ENCODE assay signal across 8 cellular contexts in the genomic region with DNA sequence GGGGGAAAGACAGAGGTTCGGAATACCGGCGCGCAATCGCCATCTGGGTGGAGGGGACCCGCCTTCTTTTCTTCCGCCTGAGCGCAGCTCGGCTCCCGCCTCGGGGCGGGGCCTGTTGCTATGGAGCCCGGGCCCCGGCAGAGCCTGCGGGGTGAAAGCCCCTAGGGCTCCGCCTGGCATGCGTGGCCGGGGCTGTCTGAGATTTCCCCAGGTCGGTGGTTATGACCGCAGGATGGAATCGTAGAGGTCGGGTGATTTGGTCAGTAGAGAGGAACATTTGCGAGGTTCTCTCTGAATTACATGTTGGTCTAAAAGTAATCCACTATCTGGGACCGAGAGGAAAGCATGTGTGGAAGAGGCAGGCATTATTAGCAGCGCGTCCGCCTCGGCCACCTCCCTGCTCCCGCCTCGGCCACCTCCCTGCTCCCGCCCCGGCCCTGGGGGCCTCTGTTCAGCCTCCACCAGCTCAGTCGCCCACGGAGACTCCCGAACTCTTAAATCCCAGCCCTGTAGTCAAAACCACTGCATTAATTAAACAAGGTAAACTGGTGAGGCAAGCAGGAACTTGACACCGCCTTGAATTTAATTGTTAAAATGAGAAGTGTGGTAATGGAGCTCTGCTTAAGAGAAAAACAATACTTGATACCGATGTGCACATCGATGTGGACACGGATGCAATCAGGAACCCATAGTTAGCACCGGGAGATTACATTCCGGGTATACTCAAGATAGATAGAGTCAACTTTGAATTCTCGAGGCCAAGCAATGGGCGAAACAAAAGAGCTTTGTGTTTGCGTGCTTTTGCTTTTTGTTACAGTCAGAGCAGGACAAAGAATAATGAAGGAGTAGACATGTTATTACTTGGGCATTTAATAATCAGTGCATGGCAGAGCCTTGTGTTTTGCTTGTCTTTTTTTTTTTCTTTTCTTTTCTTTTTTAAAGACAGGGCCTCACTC. TPM values are rescaled to one million over a fixed set of nuclear protein-coding genes. Genes with fewer than 3 reads are reported as not detected.
DNase-seq lines count a peak whose midpoint lies in the region; ATAC-seq and TF ChIP-seq lines count a peak whose summit lies in the region.

No MANE protein-coding gene starts in this region.

- peak overlapping the region; percentile 45 for H3K4me3 ChIP-seq in HFF-Myc (replicated peaks; ENCODE audit: low read depth, low read length)
- H3K4me3 ChIP-seq in NB4 (ENCODE audit: low read depth, low read length): peak overlapping the region; percentile 49
- peak overlapping the region; percentile 82 for H3K4me3 ChIP-seq in adipocyte (ENCODE audit: low read length)
- peak overlapping the region; percentile 13 to 70 (median 61) for H3K4me3 ChIP-seq in heart left ventricle
- H3K4me3 ChIP-seq in upper lobe of left lung: peak overlapping the region; percentile 15 to 57 (median 52)

- peak overlapping the region in 10 of 12 donors; percentile 9 to 79 (median 60) for H3K27ac ChIP-seq in heart left ventricle
- peak overlapping the region; percentile 7 to 69 (median 56) for H3K27ac ChIP-seq in upper lobe of left lung

- no peak for TF ChIP-seq EP300 in upper lobe of left lung (IDR thresholded peaks at IDR 0.05)

- H3K27me3 ChIP-seq in adipocyte (replicated peaks; ENCODE audit: control insufficient read depth, insufficient read depth, low read length): no peaks in the 10 kb centered on the region
- no peaks in the 10 kb centered on the region for H3K27me3 ChIP-seq in heart left ventricle
- H3K27me3 ChIP-seq in upper lobe of left lung: no peaks in the 10 kb centered on the region

- H3K4me1 ChIP-seq in adipocyte (ENCODE audit: control insufficient read depth, insufficient read depth, low read length) (peaks cover 5% of the 10 kb centered on the region), heart left ventricle (peaks cover 0 to 50% (median 14%) of the 10 kb centered on the region in 12 donors), upper lobe of left lung (peaks cover 6 to 19% (median 8%) of the 10 kb centered on the region in 4 donors)

- DNase-seq in GM10266 (ENCODE audit: extremely low spot score) (peak; percentile 86), HFF-Myc (ENCODE audit: extremely low read depth, low read depth) (no peak), NB4 (ENCODE audit: low read depth) (peak; percentile 55), T follicular helper cell (ENCODE audit: low read depth) (peak; percentile 78), adipocyte (ENCODE audit: low read depth) (peak; percentile 93), heart left ventricle (peak; percentile 76 to 89 (median 76)), posterior vena cava (ENCODE audit: low spot score) (peak; percentile 91), upper lobe of left lung (peak; percentile 69 to 96)

- TF ChIP-seq POLR2A in NB4 (IDR thresholded peaks at IDR 0.05; ENCODE audit: extremely low read depth, insufficient read length) (no peak), heart left ventricle (IDR thresholded peaks at IDR 0.05) (peak in 1 of 2 donors; percentile 24), upper lobe of left lung (IDR thresholded peaks at IDR 0.05) (no peak)

- ATAC-seq in heart left ventricle (peak; percentile 86 to 98 (median 96)), upper lobe of left lung (ENCODE audit: low FRiP score in 2 of 2) (peak; percentile 91 to 98)

- peak overlapping the region; percentile 80 for H3K9ac ChIP-seq in adipocyte (ENCODE audit: low read length)

- TF ChIP-seq CTCF in GM10266 (IDR thresholded peaks at IDR 0.05; ENCODE audit: control insufficient read depth, insufficient read depth, low read depth, missing control alignments) (no peak), HFF-Myc (IDR thresholded peaks at IDR 0.05; ENCODE audit: low read depth, low read length, missing control alignments) (no peak), NB4 (IDR thresholded peaks at IDR 0.05; ENCODE audit: low read depth, low read length) (no peak), heart left ventricle (IDR thresholded peaks at IDR 0.05) (no peak), upper lobe of left lung (IDR thresholded peaks at IDR 0.05) (no peak)

- intact Hi-C loops in heart left ventricle (cut with DNase I) (loop anchor here in 1 of 10 donors (10.0 kb wide), 1 partner anchor 55 kb away; no protein-coding TSS in a partner anchor), posterior vena cava (cut with DNase I) (no loop called here)

- WGBS in heart left ventricle, 4 donors: 7 to 10% (median 8%) methylated on average over 42 to 44 of the region's 44 CpGs
- WGBS in upper lobe of left lung, 2 donors: 10 to 13% methylated on average over 31 to 44 of the region's 44 CpGs

- no peaks in the 10 kb centered on the region for H3K9me3 ChIP-seq in adipocyte (ENCODE audit: control insufficient read depth, low read length)
- H3K9me3 ChIP-seq in heart left ventricle: no peaks in the 10 kb centered on the region
- H3K9me3 ChIP-seq in upper lobe of left lung: no peaks in the 10 kb centered on the region

- no peaks in the 10 kb centered on the region for H3K36me3 ChIP-seq in adipocyte (ENCODE audit: control insufficient read depth, insufficient read depth, low read length, severe bottlenecking)
- no peaks in the 10 kb centered on the region for H3K36me3 ChIP-seq in heart left ventricle
- no peaks in the 10 kb centered on the region for H3K36me3 ChIP-seq in upper lobe of left lung

RNA-seq across cellular contexts. Expression of a gene that starts 45.2 kb away (rescaled TPM):
- 10 to 100 TPM; 13.0 to 30.5 (median 19.0) TPM for total RNA-seq in heart left ventricle
- 1 to 10 TPM; 5.5 to 5.8 TPM for polyA plus RNA-seq in heart left ventricle
- 10 to 100 TPM; 28.2 to 29.1 TPM for total RNA-seq in posterior vena cava
- total RNA-seq in upper lobe of left lung: 10 to 100 TPM; 17.6 to 45.1 (median 30.2) TPM
